ENCODE assay signal across 8 cellular contexts in the genomic region with DNA sequence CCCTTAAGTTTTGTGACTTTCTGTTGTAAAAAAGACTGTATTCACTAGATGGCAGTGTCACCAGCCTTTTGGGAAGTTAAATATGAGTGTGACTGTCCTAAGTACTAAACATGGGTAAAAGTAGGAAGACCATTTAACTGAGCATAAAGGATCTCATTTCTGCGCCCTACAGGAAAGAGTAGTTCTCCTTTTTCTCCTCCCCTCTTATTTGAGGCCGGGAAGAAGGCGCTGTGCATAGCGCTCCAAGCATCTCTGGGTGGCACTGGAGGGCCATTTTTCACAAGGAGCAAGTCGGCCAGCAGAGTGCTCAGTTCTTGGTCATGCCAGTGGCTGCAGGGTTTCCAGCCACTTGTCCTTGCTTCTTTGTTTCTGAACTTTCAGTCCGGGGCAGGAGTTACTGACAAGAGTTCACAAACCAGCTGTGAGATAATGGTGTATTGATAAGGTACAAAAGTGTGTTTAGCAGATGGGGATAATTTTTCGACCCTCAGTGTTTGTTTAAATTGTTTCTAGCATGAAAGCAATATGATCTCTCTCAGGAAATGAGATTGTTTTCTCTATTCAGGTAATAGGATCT.
DNase-seq lines count a peak whose midpoint lies in the region; ATAC-seq and TF ChIP-seq lines count a peak whose summit lies in the region.

No MANE protein-coding gene starts in this region.

- no peaks in the 10 kb centered on the region for H3K36me3 ChIP-seq in testis (ENCODE audit: low read depth, missing control alignments)

- peak overlapping the region in 1 of 2 donors; percentile 12 for H3K27ac ChIP-seq in testis

- no peaks in the 10 kb centered on the region for H3K27me3 ChIP-seq in testis

- WGBS in testis, 2 donors = 21 to 35% methylated on average over 7 of the region's 7 CpGs

- TF ChIP-seq POLR2A in erythroblast (IDR thresholded peaks at IDR 0.05; ENCODE audit: low read length) (no peak), testis (IDR thresholded peaks at IDR 0.05) (no peak)

- ATAC-seq in GM18499 (IDR thresholded peaks at IDR 0.05; ENCODE audit: insufficient read depth, unreplicated experiment) = peak; percentile 69
- peak; percentile 92 for ATAC-seq in HG02973 (IDR thresholded peaks at IDR 0.05; ENCODE audit: unreplicated experiment)

- intact Hi-C loops in testis (cut with DNase I; ENCODE audit: low total_unique reads) = no loop called here

- DNase-seq in AG09309 (ENCODE audit: low read depth) = peak; percentile 75
- peak; percentile 51 for DNase-seq in NCI-H2227 treated with DMSO at 0.1 percent for 48 hours (lab: John Stamatoyannopoulos, UW)
- DNase-seq in activated CD4-positive, alpha-beta T cell treated with anti-CD3 and anti-CD28 coated beads, Interleukin-2, amount 50 U/mL, for 1 hour = peak; percentile 1
- peak; percentile 34 to 59 for DNase-seq in erythroblast (lab: John Stamatoyannopoulos, UW)
- DNase-seq in middle frontal gyrus (ENCODE audit: extremely low spot score, low spot score) = peak; percentile 75
- peak; percentile 88 for DNase-seq in testis

- TF ChIP-seq CTCF in AG09309 (IDR thresholded peaks at IDR 0.05; ENCODE audit: control insufficient read depth, insufficient read depth, low read depth, low read length, missing control alignments) = peak; percentile 94
- TF ChIP-seq CTCF in testis (IDR thresholded peaks at IDR 0.05) = peak; percentile 65 to 79 (median 76)

- H3K9me3 ChIP-seq in testis = no peaks in the 10 kb centered on the region

- H3K4me3 ChIP-seq in AG09309 (ENCODE audit: control insufficient read depth, low read depth, low read length) = no peak overlapping the region
- no peak overlapping the region for H3K4me3 ChIP-seq in testis

- H3K4me1 ChIP-seq in testis = no peaks in the 10 kb centered on the region

Comparison
In these comparisons a context has a peak if more than half of its experiments do, and no peak if none do; other contexts are left out.
1. DNase-seq: peak in every context shown above with its lines; median percentile 88 in testis; 75 in AG09309; 75 in middle frontal gyrus; 51 in NCI-H2227 treated with DMSO at 0.1 percent for 48 hours; 46 in erythroblast; 1 in activated CD4-positive, alpha-beta T cell treated with anti-CD3 and anti-CD28 coated beads, Interleukin-2, amount 50 U/mL, for 1 hour.